Comparison of ENCODE assay signal across 1 cellular context in the genomic region with DNA sequence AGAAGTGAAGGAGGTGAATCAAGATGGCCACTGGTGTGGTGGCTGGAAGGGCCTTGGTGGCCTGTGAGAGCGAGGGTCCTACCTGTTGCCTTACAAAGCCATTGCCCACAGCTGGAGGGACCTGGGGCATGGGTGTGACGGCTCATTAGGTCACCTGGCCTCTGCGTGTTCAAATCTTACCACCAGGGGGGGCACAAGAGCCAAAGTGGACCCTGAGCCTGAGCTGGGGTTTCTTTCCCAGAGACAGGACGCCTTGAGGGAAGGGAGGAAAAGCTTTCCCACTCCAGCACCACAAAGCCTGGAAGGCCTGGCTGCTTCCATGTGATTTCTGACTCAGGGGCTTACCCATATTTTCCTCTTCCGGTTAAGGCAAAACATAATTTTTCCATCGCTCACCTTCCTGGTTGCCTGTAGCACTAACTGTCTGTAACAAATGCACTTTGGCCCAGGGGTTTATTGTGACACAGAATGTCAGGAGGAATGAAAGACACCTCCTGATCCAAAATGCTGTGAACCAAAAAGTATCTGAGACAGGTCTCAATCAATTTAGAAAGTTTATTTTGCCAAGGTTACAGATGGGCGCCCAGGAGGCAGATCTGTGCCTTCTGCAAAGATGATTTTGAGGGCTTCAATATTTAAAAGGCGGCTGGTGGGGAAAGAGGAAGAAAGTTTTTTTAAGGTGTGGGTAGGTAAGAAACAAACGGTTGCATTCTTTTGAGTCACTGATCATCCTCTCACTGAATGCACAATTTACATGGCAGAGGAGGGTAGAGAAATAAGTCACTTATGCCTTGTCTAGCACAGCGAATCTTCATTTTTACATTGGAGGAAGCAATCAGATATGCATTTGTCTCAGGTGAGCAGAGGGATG.
A peak's percentile ranks its signal among the peaks of the same experiment; 100 is the strongest.
TF ChIP-seq lines count a peak whose summit lies in the region.

No MANE protein-coding gene starts in this region.

TF ChIP-seq in HepG2, 621 proteins besides CTCF, POLR2A, EP300 and RAD21 (continued from another document and continues in another):
- TF ChIP-seq, protein P1, sequence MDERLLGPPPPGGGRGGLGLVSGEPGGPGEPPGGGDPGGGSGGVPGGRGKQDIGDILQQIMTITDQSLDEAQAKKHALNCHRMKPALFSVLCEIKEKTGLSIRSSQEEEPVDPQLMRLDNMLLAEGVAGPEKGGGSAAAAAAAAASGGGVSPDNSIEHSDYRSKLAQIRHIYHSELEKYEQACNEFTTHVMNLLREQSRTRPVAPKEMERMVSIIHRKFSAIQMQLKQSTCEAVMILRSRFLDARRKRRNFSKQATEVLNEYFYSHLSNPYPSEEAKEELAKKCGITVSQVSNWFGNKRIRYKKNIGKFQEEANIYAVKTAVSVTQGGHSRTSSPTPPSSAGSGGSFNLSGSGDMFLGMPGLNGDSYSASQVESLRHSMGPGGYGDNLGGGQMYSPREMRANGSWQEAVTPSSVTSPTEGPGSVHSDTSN (CRISPR knock-in tag; IDR thresholded peaks at IDR 0.05): no peak
- TF ChIP-seq ZNF878 (CRISPR knock-in tag; IDR thresholded peaks at IDR 0.05) (no peak), ZBTB26 (CRISPR knock-in tag; IDR thresholded peaks at IDR 0.05; ENCODE audit: borderline replicate concordance) (no peak), NR3C1 (CRISPR knock-in tag; IDR thresholded peaks at IDR 0.05) (no peak), FOXC1 (CRISPR knock-in tag; IDR thresholded peaks at IDR 0.05; ENCODE audit: borderline replicate concordance) (no peak), PPARG (CRISPR knock-in tag; conservative IDR thresholded peaks at IDR 0.05) (no peak), ZNF263 (CRISPR knock-in tag; IDR thresholded peaks at IDR 0.05) (no peak), ZNF382 (CRISPR knock-in tag; IDR thresholded peaks at IDR 0.05; ENCODE audit: borderline replicate concordance) (no peak), E2F2 (CRISPR knock-in tag; IDR thresholded peaks at IDR 0.05; ENCODE audit: borderline replicate concordance) (no peak), ZNF670 (CRISPR knock-in tag; IDR thresholded peaks at IDR 0.05; ENCODE audit: borderline replicate concordance) (no peak), HNRNPUL1 (IDR thresholded peaks at IDR 0.05; ENCODE audit: low read depth, low read length) (no peak), EEA1 (CRISPR knock-in tag; IDR thresholded peaks at IDR 0.05; ENCODE audit: borderline replicate concordance) (no peak), ZNF275 (CRISPR knock-in tag; IDR thresholded peaks at IDR 0.05; ENCODE audit: borderline replicate concordance) (no peak), JARID2 (CRISPR knock-in tag; IDR thresholded peaks at IDR 0.05; ENCODE audit: insufficient replicate concordance) (no peak), SMAD3 (CRISPR knock-in tag; IDR thresholded peaks at IDR 0.05) (no peak), TFDP1 (CRISPR knock-in tag; IDR thresholded peaks at IDR 0.05; ENCODE audit: borderline replicate concordance) (no peak), SPEN (CRISPR knock-in tag; IDR thresholded peaks at IDR 0.05; ENCODE audit: low read depth) (no peak), SP2 (CRISPR knock-in tag; IDR thresholded peaks at IDR 0.05) (no peak), HOXA9 (CRISPR knock-in tag; IDR thresholded peaks at IDR 0.05; ENCODE audit: borderline replicate concordance) (no peak), ZNF678 (CRISPR knock-in tag; IDR thresholded peaks at IDR 0.05) (no peak), ZNF510 (CRISPR knock-in tag; IDR thresholded peaks at IDR 0.05; ENCODE audit: low read depth) (no peak), ZNF75D (CRISPR knock-in tag; IDR thresholded peaks at IDR 0.05; ENCODE audit: borderline replicate concordance) (no peak), YY1 (IDR thresholded peaks at IDR 0.05; ENCODE audit: insufficient read depth, insufficient replicate concordance, low read depth, low read length) (no peak), ZBTB4 (CRISPR knock-in tag; IDR thresholded peaks at IDR 0.05; ENCODE audit: borderline replicate concordance) (peak; percentile 37; the same call in 1 of the 2 replicates), MLLT10 (CRISPR knock-in tag; IDR thresholded peaks at IDR 0.05) (no peak), SMARCC2 (IDR thresholded peaks at IDR 0.05) (no peak), ZNF292 (CRISPR knock-in tag; IDR thresholded peaks at IDR 0.05; ENCODE audit: borderline replicate concordance, low read depth) (no peak), ZNF720 (CRISPR knock-in tag; IDR thresholded peaks at IDR 0.05) (no peak), RARG (CRISPR knock-in tag; IDR thresholded peaks at IDR 0.05; ENCODE audit: low read depth) (no peak), ZNF253 (CRISPR knock-in tag; IDR thresholded peaks at IDR 0.05; ENCODE audit: borderline replicate concordance) (no peak), NCOA5 (CRISPR knock-in tag; IDR thresholded peaks at IDR 0.05) (no peak)
- TF ChIP-seq, protein P2, sequence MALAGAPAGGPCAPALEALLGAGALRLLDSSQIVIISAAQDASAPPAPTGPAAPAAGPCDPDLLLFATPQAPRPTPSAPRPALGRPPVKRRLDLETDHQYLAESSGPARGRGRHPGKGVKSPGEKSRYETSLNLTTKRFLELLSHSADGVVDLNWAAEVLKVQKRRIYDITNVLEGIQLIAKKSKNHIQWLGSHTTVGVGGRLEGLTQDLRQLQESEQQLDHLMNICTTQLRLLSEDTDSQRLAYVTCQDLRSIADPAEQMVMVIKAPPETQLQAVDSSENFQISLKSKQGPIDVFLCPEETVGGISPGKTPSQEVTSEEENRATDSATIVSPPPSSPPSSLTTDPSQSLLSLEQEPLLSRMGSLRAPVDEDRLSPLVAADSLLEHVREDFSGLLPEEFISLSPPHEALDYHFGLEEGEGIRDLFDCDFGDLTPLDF (CRISPR knock-in tag; IDR thresholded peaks at IDR 0.05): no peak
- TF ChIP-seq, protein P3, sequence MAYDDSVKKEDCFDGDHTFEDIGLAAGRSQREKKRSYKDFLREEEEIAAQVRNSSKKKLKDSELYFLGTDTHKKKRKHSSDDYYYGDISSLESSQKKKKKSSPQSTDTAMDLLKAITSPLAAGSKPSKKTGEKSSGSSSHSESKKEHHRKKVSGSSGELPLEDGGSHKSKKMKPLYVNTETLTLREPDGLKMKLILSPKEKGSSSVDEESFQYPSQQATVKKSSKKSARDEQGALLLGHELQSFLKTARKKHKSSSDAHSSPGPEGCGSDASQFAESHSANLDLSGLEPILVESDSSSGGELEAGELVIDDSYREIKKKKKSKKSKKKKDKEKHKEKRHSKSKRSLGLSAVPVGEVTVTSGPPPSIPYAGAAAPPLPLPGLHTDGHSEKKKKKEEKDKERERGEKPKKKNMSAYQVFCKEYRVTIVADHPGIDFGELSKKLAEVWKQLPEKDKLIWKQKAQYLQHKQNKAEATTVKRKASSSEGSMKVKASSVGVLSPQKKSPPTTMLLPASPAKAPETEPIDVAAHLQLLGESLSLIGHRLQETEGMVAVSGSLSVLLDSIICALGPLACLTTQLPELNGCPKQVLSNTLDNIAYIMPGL (CRISPR knock-in tag; IDR thresholded peaks at IDR 0.05; ENCODE audit: borderline replicate concordance in 1 of 2, low read depth in 1 of 2): peak; percentile 31 to 70; a peak in 3 of 4 replicates
- TF ChIP-seq, protein P4, sequence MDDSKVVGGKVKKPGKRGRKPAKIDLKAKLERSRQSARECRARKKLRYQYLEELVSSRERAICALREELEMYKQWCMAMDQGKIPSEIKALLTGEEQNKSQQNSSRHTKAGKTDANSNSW (CRISPR knock-in tag; IDR thresholded peaks at IDR 0.05; ENCODE audit: borderline replicate concordance): no peak
- TF ChIP-seq, protein P5, sequence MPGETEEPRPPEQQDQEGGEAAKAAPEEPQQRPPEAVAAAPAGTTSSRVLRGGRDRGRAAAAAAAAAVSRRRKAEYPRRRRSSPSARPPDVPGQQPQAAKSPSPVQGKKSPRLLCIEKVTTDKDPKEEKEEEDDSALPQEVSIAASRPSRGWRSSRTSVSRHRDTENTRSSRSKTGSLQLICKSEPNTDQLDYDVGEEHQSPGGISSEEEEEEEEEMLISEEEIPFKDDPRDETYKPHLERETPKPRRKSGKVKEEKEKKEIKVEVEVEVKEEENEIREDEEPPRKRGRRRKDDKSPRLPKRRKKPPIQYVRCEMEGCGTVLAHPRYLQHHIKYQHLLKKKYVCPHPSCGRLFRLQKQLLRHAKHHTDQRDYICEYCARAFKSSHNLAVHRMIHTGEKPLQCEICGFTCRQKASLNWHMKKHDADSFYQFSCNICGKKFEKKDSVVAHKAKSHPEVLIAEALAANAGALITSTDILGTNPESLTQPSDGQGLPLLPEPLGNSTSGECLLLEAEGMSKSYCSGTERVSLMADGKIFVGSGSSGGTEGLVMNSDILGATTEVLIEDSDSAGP (CRISPR knock-in tag; IDR thresholded peaks at IDR 0.05; ENCODE audit: borderline replicate concordance): no peak; the same call in 1 of the 2 replicates
- TF ChIP-seq, protein P6, sequence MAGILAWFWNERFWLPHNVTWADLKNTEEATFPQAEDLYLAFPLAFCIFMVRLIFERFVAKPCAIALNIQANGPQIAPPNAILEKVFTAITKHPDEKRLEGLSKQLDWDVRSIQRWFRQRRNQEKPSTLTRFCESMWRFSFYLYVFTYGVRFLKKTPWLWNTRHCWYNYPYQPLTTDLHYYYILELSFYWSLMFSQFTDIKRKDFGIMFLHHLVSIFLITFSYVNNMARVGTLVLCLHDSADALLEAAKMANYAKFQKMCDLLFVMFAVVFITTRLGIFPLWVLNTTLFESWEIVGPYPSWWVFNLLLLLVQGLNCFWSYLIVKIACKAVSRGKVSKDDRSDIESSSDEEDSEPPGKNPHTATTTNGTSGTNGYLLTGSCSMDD (CRISPR knock-in tag; IDR thresholded peaks at IDR 0.05): no peak
